ENCODE assay signal across 10 cellular contexts in the genomic region with DNA sequence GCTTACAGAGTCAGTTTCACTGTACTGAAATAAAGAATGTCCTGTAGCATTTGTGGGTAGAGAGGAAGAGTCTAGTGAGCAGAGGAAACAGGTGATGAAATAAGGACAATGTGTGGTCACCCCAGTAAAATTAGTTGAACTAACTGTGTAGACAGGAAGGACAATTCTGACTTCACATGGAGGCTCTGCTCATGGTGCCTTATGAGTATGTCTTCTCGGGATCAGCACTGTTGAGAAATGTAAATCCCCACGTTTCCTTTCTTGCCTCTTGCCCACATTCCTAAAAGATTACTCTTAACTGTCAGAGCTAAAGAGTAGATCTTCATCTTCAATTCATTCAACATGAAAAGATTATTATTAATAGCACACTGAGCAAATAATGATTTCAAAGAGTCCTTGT.
DNase-seq lines count a peak whose midpoint lies in the region; ATAC-seq and TF ChIP-seq lines count a peak whose summit lies in the region.
"Had no signal": no experiment of that assay in that cellular context is flagged by ENCODE, and none has a peak within 500 bp of the region (broad histone marks: within the 10 kb centered on the region; RNA-seq: fewer than 3 reads in every experiment).

No MANE protein-coding gene starts in this region.

- H3K4me1 ChIP-seq in upper lobe of right lung (no peaks in the 10 kb centered on the region), heart left ventricle (peaks cover 0 to 23% (median 0%) of the 10 kb centered on the region in 12 donors)

- H3K4me3 ChIP-seq in SK-N-MC (peak overlapping the region; percentile 68), upper lobe of right lung (no peak overlapping the region), heart left ventricle (no peak overlapping the region)

- WGBS in heart left ventricle, 4 donors: 41 to 55% (median 50%) methylated on average over 2 of the region's 2 CpGs

- TF ChIP-seq CTCF in upper lobe of right lung (IDR thresholded peaks at IDR 0.05) (no peak), heart left ventricle (IDR thresholded peaks at IDR 0.05) (no peak)

- DNase-seq in NOMO-1 treated with DMSO at 0.1 percent for 48 hours (lab: John Stamatoyannopoulos, UW; ENCODE audit: unreplicated experiment) (peak; percentile 30), NOMO-1 treated with dmso at 0.1 percent for 144 hours (lab: John Stamatoyannopoulos, UW; ENCODE audit: unreplicated experiment) (no peak), SK-N-MC (ENCODE audit: low read depth, low spot score) (peak; percentile 52), fibroblast of the conjunctiva (ENCODE audit: low read depth) (peak; percentile 50), upper lobe of right lung (no peak), heart left ventricle (no peak), SW480 (ENCODE audit: low spot score) (no peak)
- DNase-seq: NCI-H1048; stimulated activated CD8-positive, alpha-beta memory T cell treated with anti-CD3 and anti-CD28 coated beads, Interleukin-4, amount 100 ng/mL, for 48 hours had no signal

- H3K9me3 ChIP-seq in SK-N-MC (ENCODE audit: low read depth, low read length) (no peaks in the 10 kb centered on the region), upper lobe of right lung (no peaks in the 10 kb centered on the region), heart left ventricle (no peaks in the 10 kb centered on the region)

- intact Hi-C loops in upper lobe of right lung (cut with DNase I) (no loop called here), heart left ventricle (cut with DNase I) (loop anchor here in 2 of 10 donors (5.0 to 10.0 kb wide), 2 partner anchors 108 to 111 kb away; no protein-coding TSS in a partner anchor)

- peak; percentile 66 for ATAC-seq in upper lobe of right lung
- ATAC-seq in heart left ventricle: no peak
- no peak for ATAC-seq in HG03460 (IDR thresholded peaks at IDR 0.05; ENCODE audit: unreplicated experiment)

- peak overlapping the region; percentile 91 for H3K27ac ChIP-seq in SK-N-MC
- H3K27ac ChIP-seq in upper lobe of right lung: no peak overlapping the region
- no peak overlapping the region for H3K27ac ChIP-seq in heart left ventricle

- H3K9ac ChIP-seq in SK-N-MC (ENCODE audit: insufficient read length): peak overlapping the region; percentile 63

- H3K27me3 ChIP-seq in upper lobe of right lung: no peaks in the 10 kb centered on the region
- H3K27me3 ChIP-seq in heart left ventricle: no peaks in the 10 kb centered on the region

- H3K36me3 ChIP-seq in SK-N-MC (ENCODE audit: insufficient read depth, low read length) (no peaks in the 10 kb centered on the region), upper lobe of right lung (no peaks in the 10 kb centered on the region), heart left ventricle (no peaks in the 10 kb centered on the region)

- no peak for TF ChIP-seq POLR2A in heart left ventricle (IDR thresholded peaks at IDR 0.05)

Comparison
In these comparisons a context has a peak if more than half of its experiments do, and no peak if none do; other contexts are left out.
1. DNase-seq: peak in NOMO-1 treated with DMSO at 0.1 percent for 48 hours (single experiment), SK-N-MC (single experiment) and fibroblast of the conjunctiva (single experiment); none in NOMO-1 treated with dmso at 0.1 percent for 144 hours (single experiment), upper lobe of right lung (single experiment), heart left ventricle (0 of 5) and SW480 (single experiment).